In the genomic region with DNA sequence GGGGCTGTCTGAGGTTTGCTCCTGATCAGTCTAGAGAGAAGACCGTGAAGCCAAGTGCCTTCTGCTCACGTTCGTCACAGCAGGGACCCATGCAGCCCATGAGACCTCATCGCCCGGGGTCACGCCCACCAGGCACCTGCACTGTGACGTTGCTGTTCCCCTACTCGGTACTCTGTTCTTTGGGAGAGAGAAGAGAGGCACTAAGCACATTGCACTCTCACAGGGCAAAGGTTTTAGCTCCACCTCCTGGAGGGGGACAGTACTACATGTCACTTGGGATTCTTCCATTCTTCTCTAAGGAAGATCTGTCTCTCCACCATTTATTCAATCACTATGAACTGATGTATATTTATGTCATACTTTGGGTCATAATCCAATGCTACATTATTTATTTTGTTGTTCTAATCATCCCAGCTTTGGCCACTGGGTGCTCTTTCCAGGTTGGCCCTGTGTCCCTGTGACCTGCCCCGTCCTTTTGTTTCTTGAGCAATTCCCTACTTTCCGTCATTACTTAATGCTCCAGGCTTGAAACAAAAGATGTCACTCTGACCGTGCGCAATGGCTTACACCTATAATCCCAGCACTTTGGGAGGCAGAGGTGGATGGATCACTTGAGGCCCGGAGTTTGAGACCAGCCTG, we compare ENCODE assay signal across 9 cellular contexts. TPM values are rescaled to one million over a fixed set of nuclear protein-coding genes. Genes with fewer than 3 reads are reported as not detected.
DNase-seq lines count a peak whose midpoint lies in the region; ATAC-seq and FAIRE-seq lines count a peak whose summit lies in the region.
"Had no signal": no experiment of that assay in that cellular context is flagged by ENCODE, and none has a peak within 500 bp of the region (broad histone marks: within the 10 kb centered on the region; RNA-seq: fewer than 3 reads in every experiment).

No MANE protein-coding gene starts in this region.

- H3K27me3 Mint-ChIP-seq in activated T-cell treated with anti-CD3 and anti-CD28 coated beads, Interleukin-2, amount 50 U/mL, for 72 hours (ENCODE audit: low read depth) = peaks cover 14% of the 10 kb centered on the region

- no peaks in the 10 kb centered on the region for H3K4me1 Mint-ChIP-seq in activated T-cell treated with anti-CD3 and anti-CD28 coated beads, Interleukin-2, amount 50 U/mL, for 72 hours (ENCODE audit: low read depth)

- no peak overlapping the region for H3K27ac Mint-ChIP-seq in activated T-cell treated with anti-CD3 and anti-CD28 coated beads, Interleukin-2, amount 50 U/mL, for 72 hours
- H3K27ac Mint-ChIP-seq: IgD-negative memory B cell had no signal

- H3K9me3 Mint-ChIP-seq in activated T-cell treated with anti-CD3 and anti-CD28 coated beads, Interleukin-2, amount 50 U/mL, for 72 hours = peaks cover 0 to 8% of the 10 kb centered on the region in 2 donors

- no peaks in the 10 kb centered on the region for H3K36me3 Mint-ChIP-seq in activated T-cell treated with anti-CD3 and anti-CD28 coated beads, Interleukin-2, amount 50 U/mL, for 72 hours (ENCODE audit: insufficient read depth in 2 of 2)
- H3K36me3 Mint-ChIP-seq: IgD-negative memory B cell had no signal

- peak; percentile 77 to 85 for ATAC-seq in activated T-cell treated with anti-CD3 and anti-CD28 coated beads, Interleukin-2, amount 50 U/mL, for 72 hours (replicated peaks in 1 of 2)
- ATAC-seq in HG03045 (IDR thresholded peaks at IDR 0.05; ENCODE audit: unreplicated experiment) (no peak), GM19397 (IDR thresholded peaks at IDR 0.05; ENCODE audit: unreplicated experiment) (no peak)

- H3K4me3 Mint-ChIP-seq in activated T-cell treated with anti-CD3 and anti-CD28 coated beads, Interleukin-2, amount 50 U/mL, for 72 hours = no peak overlapping the region
- H3K4me3 Mint-ChIP-seq: IgD-negative memory B cell had no signal

- no peak for FAIRE-seq in RCC 7860 (lab: Jason Lieb, UNC)

- DNase-seq in COLO829 (ENCODE audit: low spot score) (peak; percentile 85), HT1080 (ENCODE audit: low read depth) (peak; percentile 42), RCC 7860 (ENCODE audit: low spot score) (peak; percentile 47), glomerular endothelial cell (ENCODE audit: extremely low read depth, low read depth, low spot score) (peak; percentile 7)
- DNase-seq in activated T-cell treated with anti-CD3 and anti-CD28 coated beads, Interleukin-2, amount 50 U/mL, for 72 hours = peak; percentile 56 to 69
- DNase-seq in stimulated activated CD4-positive, alpha-beta T cell treated with anti-CD3 and anti-CD28 coated beads, Interleukin-12 subunit alpha, Interleukin-12 subunit beta, amount 100 ng/mL, for 24 hours (ENCODE audit: low read depth in 2 of 2) = peak; percentile 20 to 49

RNA-seq across cellular contexts. Expression of a gene that starts 31.4 kb away (rescaled TPM):
- 4.6 and 10.1 TPM in 2 replicates for total RNA-seq in HT1080 (2014; rRNA removed; shearing (Covaris generic))
- polyA plus RNA-seq in HT1080 (2015; cell fraction: cytosol; rRNA removed) = 14.0 and 17.8 TPM in 2 replicates
- polyA plus RNA-seq in HT1080 (2015; cell fraction: nucleus; rRNA removed) = 18.7 and 19.2 TPM in 2 replicates
- total RNA-seq in activated T-cell treated with anti-CD3 and anti-CD28 coated beads, Interleukin-2, amount 50 U/mL, for 72 hours = 10 to 100 TPM; 50.2 to 51.3 TPM
- total RNA-seq in glomerular endothelial cell = 12.8 and 40.7 TPM in 2 replicates

RNA-seq across cellular contexts. Expression of a gene that starts 36.6 kb away (rescaled TPM):
- 39.7 and 44.4 TPM in 2 replicates for total RNA-seq in HT1080 (2014; rRNA removed; shearing (Covaris generic))
- 52.3 and 54.6 TPM in 2 replicates for polyA plus RNA-seq in HT1080 (2015; cell fraction: cytosol; rRNA removed)
- polyA plus RNA-seq in HT1080 (2015; cell fraction: nucleus; rRNA removed) = 55.0 and 60.2 TPM in 2 replicates
- total RNA-seq in activated T-cell treated with anti-CD3 and anti-CD28 coated beads, Interleukin-2, amount 50 U/mL, for 72 hours = 10 to 100 TPM; 31.7 to 40.0 TPM
- total RNA-seq in glomerular endothelial cell = 22.6 and 23.9 TPM in 2 replicates

Comparison
In these comparisons a context has a peak if more than half of its experiments do, and no peak if none do; other contexts are left out.
1. DNase-seq: peak in every context shown above with its lines; median percentile 85 in COLO829; 62 in activated T-cell treated with anti-CD3 and anti-CD28 coated beads, Interleukin-2, amount 50 U/mL, for 72 hours; 47 in RCC 7860; 42 in HT1080; 34 in stimulated activated CD4-positive, alpha-beta T cell treated with anti-CD3 and anti-CD28 coated beads, Interleukin-12 subunit alpha, Interleukin-12 subunit beta, amount 100 ng/mL, for 24 hours; 7 in glomerular endothelial cell.
2. ATAC-seq: peak in activated T-cell treated with anti-CD3 and anti-CD28 coated beads, Interleukin-2, amount 50 U/mL, for 72 hours (2 of 2); none in HG03045 (single experiment) and GM19397 (single experiment).